ENCODE assay signal across 10 cellular contexts in genomic region chr15:63938486-63939061, GRCh38.
DNase-seq lines count a peak whose midpoint lies in the region; ATAC-seq and TF ChIP-seq lines count a peak whose summit lies in the region.
"Had no signal": no experiment of that assay in that cellular context is flagged by ENCODE, and none has a peak within 500 bp of the region (broad histone marks: within the 10 kb centered on the region; RNA-seq: fewer than 3 reads in every experiment).

No MANE protein-coding gene starts in this region.

- H3K27ac ChIP-seq in lower lobe of right lung: peak overlapping the region; percentile 44
- H3K27ac ChIP-seq in stomach: peak overlapping the region in 3 of 5 donors; percentile 65 to 77 (median 74)

- no peak for DNase-seq in activated T-cell treated with anti-CD3 and anti-CD28 coated beads, Interleukin-2, amount 50 U/mL, for 4 hours
- no peak for DNase-seq in activated T-cell treated with anti-CD3 and anti-CD28 coated beads for 4 hours
- DNase-seq in activated CD4-positive, alpha-beta memory T cell treated with anti-CD3 and anti-CD28 coated beads for 36 hours: peak; percentile 46
- no peak for DNase-seq in lower lobe of right lung
- DNase-seq in stomach: no peak
- no peak for DNase-seq in hippocampal formation (lab: John Stamatoyannopoulos, UW)
- no peak for DNase-seq in HCEC 1CT
- DNase-seq in activated CD4-positive, CD25-positive, alpha-beta regulatory T cell (lab: John Stamatoyannopoulos, UW): no peak
- DNase-seq: central memory CD4-positive, alpha-beta T cell; NK-92 treated with Interleukin-12 subunit alpha and Interleukin-12 subunit beta, amount 100 ng/mL, for 24 hours had no signal

- H3K27me3 Mint-ChIP-seq in activated T-cell treated with anti-CD3 and anti-CD28 coated beads, Interleukin-2, amount 50 U/mL, for 4 hours (ENCODE audit: low read depth): no peaks in the 10 kb centered on the region
- H3K27me3 Mint-ChIP-seq in activated CD4-positive, alpha-beta memory T cell treated with anti-CD3 and anti-CD28 coated beads for 36 hours: no peaks in the 10 kb centered on the region

- peak; percentile 35 to 48 for ATAC-seq in activated T-cell treated with anti-CD3 and anti-CD28 coated beads, Interleukin-2, amount 50 U/mL, for 4 hours
- ATAC-seq in lower lobe of right lung: peak; percentile 5 to 33

- POLR2A ChIA-PET in activated CD4-positive, alpha-beta memory T cell treated with anti-CD3 and anti-CD28 coated beads for 36 hours (lab: Charles Lee): interaction anchor here (0.6 to 1.6 kb wide), 3 partner anchors 33 to 423 kb away, joined by 3 to 5 read pairs (median 5); no protein-coding TSS in a partner anchor

- no peak for TF ChIP-seq EP300 in stomach (IDR thresholded peaks at IDR 0.05)

- H3K36me3 ChIP-seq in lower lobe of right lung (no peaks in the 10 kb centered on the region), stomach (no peaks in the 10 kb centered on the region)

- no peaks in the 10 kb centered on the region for H3K36me3 Mint-ChIP-seq in activated T-cell treated with anti-CD3 and anti-CD28 coated beads, Interleukin-2, amount 50 U/mL, for 4 hours (ENCODE audit: insufficient read depth)
- H3K36me3 Mint-ChIP-seq in activated CD4-positive, alpha-beta memory T cell treated with anti-CD3 and anti-CD28 coated beads for 36 hours: no peaks in the 10 kb centered on the region

- H3K4me1 ChIP-seq in lower lobe of right lung (peaks cover 39% of the 10 kb centered on the region), stomach (peaks cover 0 to 38% (median 9%) of the 10 kb centered on the region in 4 donors)

- CTCF ChIA-PET in activated CD4-positive, alpha-beta memory T cell treated with anti-CD3 and anti-CD28 coated beads for 36 hours (lab: Charles Lee): interaction anchor here (1.3 to 1.6 kb wide), 3 partner anchors 71 to 187 kb away, joined by 3 to 7 read pairs (median 5); partner anchors contain the start of gene DAPK2

- intact Hi-C loops in activated CD4-positive, alpha-beta memory T cell treated with anti-CD3 and anti-CD28 coated beads for 36 hours (cut with micrococcal nuclease): loop anchor here (2.0 kb wide), 1 partner anchor 32 kb away; no protein-coding TSS in a partner anchor
- intact Hi-C loops in lower lobe of right lung (cut with DNase I) (no loop called here), stomach (cut with DNase I; ENCODE audit: low total_unique reads) (no loop called here)

- H3K9me3 Mint-ChIP-seq in activated T-cell treated with anti-CD3 and anti-CD28 coated beads, Interleukin-2, amount 50 U/mL, for 4 hours: no peaks in the 10 kb centered on the region
- no peaks in the 10 kb centered on the region for H3K9me3 Mint-ChIP-seq in activated CD4-positive, alpha-beta memory T cell treated with anti-CD3 and anti-CD28 coated beads for 36 hours

- peak overlapping the region; percentile 19 for H3K4me3 Mint-ChIP-seq in activated T-cell treated with anti-CD3 and anti-CD28 coated beads, Interleukin-2, amount 50 U/mL, for 4 hours
- H3K4me3 Mint-ChIP-seq in activated CD4-positive, alpha-beta memory T cell treated with anti-CD3 and anti-CD28 coated beads for 36 hours: no peak overlapping the region

- H3K27me3 ChIP-seq in lower lobe of right lung (ENCODE audit: low read depth) (no peaks in the 10 kb centered on the region), stomach (no peaks in the 10 kb centered on the region)

- TF ChIP-seq POLR2A in stomach (IDR thresholded peaks at IDR 0.05): no peak

- no peak overlapping the region for H3K4me3 ChIP-seq in lower lobe of right lung
- no peak overlapping the region for H3K4me3 ChIP-seq in stomach

- H3K27ac Mint-ChIP-seq in activated CD4-positive, alpha-beta memory T cell treated with anti-CD3 and anti-CD28 coated beads for 36 hours: peak overlapping the region; percentile 84

- H3K9me3 ChIP-seq in lower lobe of right lung (no peaks in the 10 kb centered on the region), stomach (no peaks in the 10 kb centered on the region)

- H3K4me1 Mint-ChIP-seq in activated T-cell treated with anti-CD3 and anti-CD28 coated beads, Interleukin-2, amount 50 U/mL, for 4 hours (ENCODE audit: low read depth): peaks cover 35% of the 10 kb centered on the region
- H3K4me1 Mint-ChIP-seq in activated CD4-positive, alpha-beta memory T cell treated with anti-CD3 and anti-CD28 coated beads for 36 hours (ENCODE audit: low read depth): peaks cover 28% of the 10 kb centered on the region

- WGBS in stomach, 5 donors: 63 to 86% (median 77%) methylated on average over 6 of the region's 6 CpGs

- TF ChIP-seq CTCF in lower lobe of right lung (IDR thresholded peaks at IDR 0.05): no peak
- no peak for TF ChIP-seq CTCF in stomach (IDR thresholded peaks at IDR 0.05)
